ENCODE assay signal across 19 cellular contexts in genomic region chr9:95062601-95063065, GRCh38.
DNase-seq lines count a peak whose midpoint lies in the region; ATAC-seq, FAIRE-seq and TF ChIP-seq lines count a peak whose summit lies in the region.
"Had no signal": no experiment of that assay in that cellular context is flagged by ENCODE, and none has a peak within 500 bp of the region (broad histone marks: within the 10 kb centered on the region; RNA-seq: fewer than 3 reads in every experiment).

No MANE protein-coding gene starts in this region.

- peaks cover 40% of the 10 kb centered on the region for H3K36me3 Mint-ChIP-seq in nephron (ENCODE audit: low read depth)
- H3K36me3 Mint-ChIP-seq: WTC11 had no signal

- no peak for ATAC-seq in gastroesophageal sphincter
- ATAC-seq in HG03442 (IDR thresholded peaks at IDR 0.05; ENCODE audit: unreplicated experiment): no peak
- ATAC-seq: activated CD8-positive, alpha-beta T cell treated with anti-CD3 and anti-CD28 coated beads for 36 hours; activated T-cell treated with anti-CD3 and anti-CD28 coated beads, Interleukin-2, amount 50 U/mL, for 72 hours; HCT116; WTC11 had no signal

- H3K9me3 ChIP-seq in SJCRH30 (replicated peaks): no peaks in the 10 kb centered on the region
- no peaks in the 10 kb centered on the region for H3K9me3 ChIP-seq in gastroesophageal sphincter
- H3K9me3 ChIP-seq in testis: no peaks in the 10 kb centered on the region
- H3K9me3 ChIP-seq: SJSA1 had no signal

- no peak for TF ChIP-seq POLR2A in gastroesophageal sphincter (IDR thresholded peaks at IDR 0.05)
- TF ChIP-seq POLR2A in testis (IDR thresholded peaks at IDR 0.05): no peak
- no peak for TF ChIP-seq POLR2A in GM12892 (IDR thresholded peaks at IDR 0.05; ENCODE audit: low read depth, low read length)

- H3K4me1 ChIP-seq in SJCRH30 (peaks cover 53% of the 10 kb centered on the region), gastroesophageal sphincter (peaks cover 7 to 100% (median 66%) of the 10 kb centered on the region in 3 donors), testis (peaks cover 17% of the 10 kb centered on the region)

- H3K4me1 Mint-ChIP-seq in nephron: peaks cover 69% of the 10 kb centered on the region

- H3K27ac ChIP-seq in SJCRH30 (peak overlapping the region; percentile 87), gastroesophageal sphincter (peak overlapping the region; percentile 62 to 89 (median 84)), testis (no peak overlapping the region)
- H3K27ac ChIP-seq: SJSA1 had no signal

- H3K4me3 ChIP-seq in SJCRH30 (no peak overlapping the region), gastroesophageal sphincter (no peak overlapping the region), testis (no peak overlapping the region)
- H3K4me3 ChIP-seq: SJSA1 had no signal

- DNase-seq in SJCRH30 (no peak), testis (peak; percentile 14), GM12892 (ENCODE audit: insufficient read length) (no peak), NCI-H146 treated with DMSO at 0.1 percent for 48 hours (lab: John Stamatoyannopoulos, UW; ENCODE audit: unreplicated experiment) (no peak), HEK293T (ENCODE audit: extremely low spot score) (no peak)
- DNase-seq: activated CD8-positive, alpha-beta T cell treated with anti-CD3 and anti-CD28 coated beads for 36 hours; activated T-cell treated with anti-CD3 and anti-CD28 coated beads, Interleukin-2, amount 50 U/mL, for 72 hours; COR-L47; effector memory CD4-positive, alpha-beta T cell; NCI-H1694; NCI-H446 treated with DMSO at 0.1 percent for 48 hours; stimulated activated CD4-positive, alpha-beta T cell treated with anti-CD3 and anti-CD28 coated beads, Interleukin-12 subunit alpha, Interleukin-12 subunit beta, amount 100 ng/mL, for 4 hours had no signal

- FAIRE-seq in GM12892 (lab: Jason Lieb, UNC): no peak

- peak overlapping the region in 1 of 3 experiments; percentile 46 for H3K4me3 Mint-ChIP-seq in nephron
- H3K4me3 Mint-ChIP-seq: activated CD8-positive, alpha-beta T cell treated with anti-CD3 and anti-CD28 coated beads for 36 hours; activated naive CD8-positive, alpha-beta T cell; activated T-cell treated with anti-CD3 and anti-CD28 coated beads, Interleukin-2, amount 50 U/mL, for 72 hours; WTC11 had no signal

- CTCF ChIA-PET in HEK293T (lab: Yijun Ruan, JAX): no interaction called here

- no peaks in the 10 kb centered on the region for H3K9me3 Mint-ChIP-seq in nephron
- H3K9me3 Mint-ChIP-seq: activated CD8-positive, alpha-beta T cell treated with anti-CD3 and anti-CD28 coated beads for 36 hours; activated T-cell treated with anti-CD3 and anti-CD28 coated beads, Interleukin-2, amount 50 U/mL, for 72 hours; WTC11 had no signal

- H3K27me3 ChIP-seq in SJCRH30 (no peaks in the 10 kb centered on the region), gastroesophageal sphincter (no peaks in the 10 kb centered on the region), testis (no peaks in the 10 kb centered on the region)
- H3K27me3 ChIP-seq: SJSA1 had no signal

- peak overlapping the region; percentile 76 to 82 (median 80) for H3K27ac Mint-ChIP-seq in nephron
- H3K27ac Mint-ChIP-seq: activated CD8-positive, alpha-beta T cell treated with anti-CD3 and anti-CD28 coated beads for 36 hours; activated naive CD8-positive, alpha-beta T cell; activated T-cell treated with anti-CD3 and anti-CD28 coated beads, Interleukin-2, amount 50 U/mL, for 72 hours had no signal

- WGBS in gastroesophageal sphincter (ENCODE audit: low coverage in 1 of 2), 2 donors: 31% methylated on average over 4 of the region's 7 CpGs; no CpG with 5 or more reads in 1 of the 2 donors
- WGBS in testis, 2 donors: 50 to 82% methylated on average over 4 to 7 of the region's 7 CpGs

- H3K27me3 Mint-ChIP-seq in nephron (ENCODE audit: low read depth): no peaks in the 10 kb centered on the region
- H3K27me3 Mint-ChIP-seq: activated CD8-positive, alpha-beta T cell treated with anti-CD3 and anti-CD28 coated beads for 36 hours; activated naive CD8-positive, alpha-beta T cell had no signal

- POLR2A ChIA-PET in HEK293T (lab: Yijun Ruan, JAX): no interaction called here

- H3K36me3 ChIP-seq in SJCRH30 (peaks cover 55% of the 10 kb centered on the region), gastroesophageal sphincter (peaks cover 0 to 47% of the 10 kb centered on the region in 2 donors), testis (ENCODE audit: low read depth, missing control alignments) (no peaks in the 10 kb centered on the region)

- no peak for TF ChIP-seq EP300 in gastroesophageal sphincter (IDR thresholded peaks at IDR 0.05)

- TF ChIP-seq CTCF in gastroesophageal sphincter (IDR thresholded peaks at IDR 0.05) (no peak), nephron (IDR thresholded peaks at IDR 0.05; ENCODE audit: unreplicated experiment in 3 of 3) (no peak), testis (IDR thresholded peaks at IDR 0.05) (no peak)

- intact Hi-C loops in testis (cut with DNase I; ENCODE audit: low total_unique reads): no loop called here

TF ChIP-seq in HEK293T, 16 proteins besides CTCF, POLR2A, EP300 and RAD21:
- TF ChIP-seq SUZ12 (IDR thresholded peaks at IDR 0.05) (no peak), ZNF384 (IDR thresholded peaks at IDR 0.05) (no peak), FOXA1 (IDR thresholded peaks at IDR 0.05) (no peak), LEF1 (IDR thresholded peaks at IDR 0.05; ENCODE audit: borderline replicate concordance) (no peak), BHLHE40 (IDR thresholded peaks at IDR 0.05; ENCODE audit: borderline replicate concordance) (no peak), L3MBTL2 (conservative IDR thresholded peaks at IDR 0.05) (no peak), FOXK2 (IDR thresholded peaks at IDR 0.05) (no peak), HDGF (IDR thresholded peaks at IDR 0.05; ENCODE audit: borderline replicate concordance) (no peak), TARDBP (IDR thresholded peaks at IDR 0.05) (no peak), FOXM1 (IDR thresholded peaks at IDR 0.05; ENCODE audit: borderline replicate concordance) (no peak), CTBP1 (IDR thresholded peaks at IDR 0.05; ENCODE audit: borderline replicate concordance) (no peak), ARNT (IDR thresholded peaks at IDR 0.05) (no peak)

Comparison
In these comparisons a context has a peak if more than half of its experiments do, and no peak if none do; other contexts are left out.
1. H3K27ac ChIP-seq: peak in SJCRH30 (single experiment) and gastroesophageal sphincter (4 of 4); none in testis (0 of 2).